In genomic region chr3:120331071-120331470, GRCh38 we compare ENCODE assay signal across 30 cellular contexts. TPM values are rescaled to one million over a fixed set of nuclear protein-coding genes. Genes with fewer than 3 reads are reported as not detected.
"Had no signal": no experiment of that assay in that cellular context is flagged by ENCODE, and none has a peak within 500 bp of the region (broad histone marks: within the 10 kb centered on the region; RNA-seq: fewer than 3 reads in every experiment).

No MANE protein-coding gene starts in this region.

- DNase-seq: activated CD4-positive, alpha-beta T cell treated with anti-CD3 and anti-CD28 coated beads for 1 hour; activated CD4-positive, alpha-beta T cell treated with anti-CD3 and anti-CD28 coated beads, Interleukin-2, amount 50 U/mL, for 1 hour; activated CD8-positive, alpha-beta T cell treated with anti-CD3 and anti-CD28 coated beads for 36 hours; activated effector memory CD4-positive, alpha-beta T cell treated with anti-CD3 and anti-CD28 coated beads, Interleukin-2, amount 50 U/mL, for 16 hours; activated naive CD4-positive, alpha-beta T cell treated with anti-CD3 and anti-CD28 coated beads, Interleukin-2, amount 10 ng/mL, durations not matched to agents 7 days and 5 days; activated T-cell treated with anti-CD3 and anti-CD28 coated beads, Interleukin-2, amount 50 U/mL, for 72 hours; central memory CD4-positive, alpha-beta T cell; gastrocnemius medialis; glutamatergic neuron; hypothalamus; immature natural killer cell; kidney glomerular epithelial cell; left lung; lower lobe of right lung; mesenchymal stem cell; naive thymus-derived CD8-positive, alpha-beta T cell; pancreas; stimulated activated CD4-positive, alpha-beta T cell treated with anti-CD3 and anti-CD28 coated beads, Interleukin-2, amount 100 ng/mL, for 48 hours; stimulated activated naive CD8-positive, alpha-beta T cell treated with anti-CD3 and anti-CD28 coated beads, Interleukin-15, Interleukin-2, amounts not matched to agents 100 U/mL and 50 U/mL, for 24 hours; T-helper 2 cell; trophoblast cell had no signal

- H3K9me3 Mint-ChIP-seq: activated CD8-positive, alpha-beta T cell treated with anti-CD3 and anti-CD28 coated beads for 36 hours; activated naive CD4-positive, alpha-beta T cell treated with anti-CD3 and anti-CD28 coated beads, Interleukin-2, amount 10 ng/mL, durations not matched to agents 7 days and 5 days; activated T-cell treated with anti-CD3 and anti-CD28 coated beads, Interleukin-2, amount 50 U/mL, for 72 hours; dendritic cell treated with granulocyte-macrophage colony-stimulating factor and Interleukin-4, amounts not matched to agents 40 ng/mL and 50 ng/mL, for 4 days; immature natural killer cell; naive thymus-derived CD8-positive, alpha-beta T cell; neural crest cell; WTC11 had no signal

- ATAC-seq: activated CD8-positive, alpha-beta T cell treated with anti-CD3 and anti-CD28 coated beads for 36 hours; gastrocnemius medialis; left lung; lower lobe of right lung; naive thymus-derived CD8-positive, alpha-beta T cell; pancreas; stimulated activated naive CD8-positive, alpha-beta T cell treated with anti-CD3 and anti-CD28 coated beads, Interleukin-15, Interleukin-2, amounts not matched to agents 100 U/mL and 50 U/mL, for 24 hours; WTC11 had no signal

- H3K4me1 ChIP-seq: breast epithelium, gastrocnemius medialis, left lung, lower lobe of right lung, prostate gland, right atrium auricular region, vagina had no signal

- H3K4me3 ChIP-seq: breast epithelium, esophagus muscularis mucosa, gastrocnemius medialis, left lung, lower lobe of right lung, pancreas, prostate gland, right atrium auricular region, thoracic aorta, vagina had no signal

- H3K27me3 ChIP-seq: breast epithelium, esophagus muscularis mucosa, gastrocnemius medialis, left lung, pancreas, right atrium auricular region, vagina had no signal

- H3K4me3 Mint-ChIP-seq: activated CD8-positive, alpha-beta T cell treated with anti-CD3 and anti-CD28 coated beads for 36 hours; activated naive CD4-positive, alpha-beta T cell treated with anti-CD3 and anti-CD28 coated beads, Interleukin-2, amount 10 ng/mL, durations not matched to agents 7 days and 5 days; activated T-cell treated with anti-CD3 and anti-CD28 coated beads, Interleukin-2, amount 50 U/mL, for 72 hours; dendritic cell treated with granulocyte-macrophage colony-stimulating factor and Interleukin-4, amounts not matched to agents 40 ng/mL and 50 ng/mL, for 4 days; immature natural killer cell; naive thymus-derived CD8-positive, alpha-beta T cell; neural crest cell; WTC11 had no signal

- H3K4me1 Mint-ChIP-seq: neural crest cell had no signal

- FAIRE-seq: pancreas had no signal

- H3K9me3 ChIP-seq: breast epithelium, esophagus muscularis mucosa, gastrocnemius medialis, left lung, lower lobe of right lung, pancreas, prostate gland, right atrium auricular region, thoracic aorta, vagina had no signal

- H3K27ac ChIP-seq: breast epithelium, esophagus muscularis mucosa, gastrocnemius medialis, left lung, lower lobe of right lung, pancreas, prostate gland, right atrium auricular region, thoracic aorta, vagina had no signal

- H3K27me3 Mint-ChIP-seq: activated CD8-positive, alpha-beta T cell treated with anti-CD3 and anti-CD28 coated beads for 36 hours; activated naive CD4-positive, alpha-beta T cell treated with anti-CD3 and anti-CD28 coated beads, Interleukin-2, amount 10 ng/mL, durations not matched to agents 7 days and 5 days; dendritic cell treated with granulocyte-macrophage colony-stimulating factor and Interleukin-4, amounts not matched to agents 40 ng/mL and 50 ng/mL, for 4 days; naive thymus-derived CD8-positive, alpha-beta T cell had no signal

- H3K27ac Mint-ChIP-seq: activated CD8-positive, alpha-beta T cell treated with anti-CD3 and anti-CD28 coated beads for 36 hours; activated naive CD4-positive, alpha-beta T cell treated with anti-CD3 and anti-CD28 coated beads, Interleukin-2, amount 10 ng/mL, durations not matched to agents 7 days and 5 days; activated T-cell treated with anti-CD3 and anti-CD28 coated beads, Interleukin-2, amount 50 U/mL, for 72 hours; dendritic cell treated with granulocyte-macrophage colony-stimulating factor and Interleukin-4, amounts not matched to agents 40 ng/mL and 50 ng/mL, for 4 days; immature natural killer cell; naive thymus-derived CD8-positive, alpha-beta T cell; WTC11 had no signal

RNA-seq across cellular contexts. Expression of gene GPR156, which starts 46.0 kb away (rescaled TPM):
- total RNA-seq: activated CD8-positive, alpha-beta T cell treated with anti-CD3 and anti-CD28 coated beads for 36 hours; activated T-cell treated with anti-CD3 and anti-CD28 coated beads, Interleukin-2, amount 50 U/mL, for 72 hours; naive thymus-derived CD8-positive, alpha-beta T cell; vagina had no signal
- polyA plus RNA-seq: immature natural killer cell; naive thymus-derived CD8-positive, alpha-beta T cell had no signal
